Comparison of ENCODE assay signal across 25 cellular contexts in genomic region chr16:71185366-71185765, GRCh38. TPM values are rescaled to one million over a fixed set of nuclear protein-coding genes. Genes with fewer than 3 reads are reported as not detected.
"Had no signal": no experiment of that assay in that cellular context is flagged by ENCODE, and none has a peak within 500 bp of the region (broad histone marks: within the 10 kb centered on the region; RNA-seq: fewer than 3 reads in every experiment).

No MANE protein-coding gene starts in this region.

- H3K36me3 Mint-ChIP-seq: activated naive CD8-positive, alpha-beta T cell treated with anti-CD3 and anti-CD28 coated beads, Interleukin-2, amount 10 ng/mL, durations not matched to agents 7 days and 5 days had no signal

- H3K27me3 ChIP-seq: cardiac muscle cell, left lung, upper lobe of left lung had no signal

- H3K27me3 Mint-ChIP-seq: progenitor cell of endocrine pancreas had no signal

- ATAC-seq: activated T-cell treated with anti-CD3 and anti-CD28 coated beads, Interleukin-2, amount 50 U/mL, for 72 hours; left lung; natural killer cell treated with Interleukin-12 subunit alpha and Interleukin-12 subunit beta and Interleukin-15 and Interleukin-18, amount 100 ng/mL, for 72 hours; right cardiac atrium; stimulated activated naive CD8-positive, alpha-beta T cell treated with anti-CD3 and anti-CD28 coated beads, Interleukin-15, Interleukin-2, amounts not matched to agents 100 U/mL and 50 U/mL, for 24 hours; WTC11 had no signal

- H3K36me3 ChIP-seq: cardiac muscle cell, left lung, upper lobe of left lung had no signal

- H3K4me1 ChIP-seq: left lung, upper lobe of left lung had no signal

- H3K27ac ChIP-seq: cardiac muscle cell, left lung, upper lobe of left lung had no signal

- DNase-seq: activated effector memory CD4-positive, alpha-beta T cell treated with Interleukin-2 at 50 U/mL for 16 hours; activated naive CD4-positive, alpha-beta T cell treated with anti-CD3 and anti-CD28 coated beads for 36 hours; activated naive CD8-positive, alpha-beta T cell treated with anti-CD3 and anti-CD28 coated beads, Interleukin-2, amount 10 ng/mL, durations not matched to agents 7 days and 5 days; activated T-cell treated with anti-CD3 and anti-CD28 coated beads, Interleukin-2, amount 50 U/mL, for 72 hours; amniotic stem cell; effector CD4-positive, alpha-beta T cell; foreskin fibroblast; kidney; left lung; midbrain; right cardiac atrium; stimulated activated CD4-positive, alpha-beta T cell treated with anti-CD3 and anti-CD28 coated beads, Interleukin-12 subunit alpha, Interleukin-12 subunit beta, amount 100 ng/mL, for 4 hours; stimulated activated CD4-positive, alpha-beta T cell treated with anti-CD3 and anti-CD28 coated beads, Interleukin-4, amount 100 ng/mL, for 4 hours; stimulated activated naive CD8-positive, alpha-beta T cell treated with anti-CD3 and anti-CD28 coated beads, Interleukin-15, Interleukin-2, amounts not matched to agents 100 U/mL and 50 U/mL, for 24 hours; upper lobe of left lung had no signal

- H3K9me3 Mint-ChIP-seq: activated naive CD4-positive, alpha-beta T cell treated with anti-CD3 and anti-CD28 coated beads for 36 hours; natural killer cell treated with Interleukin-12 subunit alpha and Interleukin-12 subunit beta and Interleukin-15 and Interleukin-18, amount 100 ng/mL, for 72 hours had no signal

- H3K4me3 ChIP-seq: cardiac muscle cell, left lung, upper lobe of left lung had no signal

- H3K4me3 Mint-ChIP-seq: activated naive CD4-positive, alpha-beta T cell treated with anti-CD3 and anti-CD28 coated beads for 36 hours; activated naive CD8-positive, alpha-beta T cell treated with anti-CD3 and anti-CD28 coated beads, Interleukin-2, amount 10 ng/mL, durations not matched to agents 7 days and 5 days; activated T-cell treated with anti-CD3 and anti-CD28 coated beads, Interleukin-2, amount 50 U/mL, for 72 hours; dendritic cell treated with granulocyte-macrophage colony-stimulating factor and Interleukin-4, amounts not matched to agents 40 ng/mL and 50 ng/mL, for 4 days; natural killer cell treated with Interleukin-12 subunit alpha and Interleukin-12 subunit beta and Interleukin-15 and Interleukin-18, amount 100 ng/mL, for 72 hours; WTC11 had no signal

- H3K4me1 Mint-ChIP-seq: activated naive CD8-positive, alpha-beta T cell treated with anti-CD3 and anti-CD28 coated beads, Interleukin-2, amount 10 ng/mL, durations not matched to agents 7 days and 5 days; WTC11 had no signal

RNA-seq across cellular contexts. Expression of gene HYDIN, which starts 45.2 kb away (rescaled TPM):
- total RNA-seq: activated naive CD4-positive, alpha-beta T cell treated with anti-CD3 and anti-CD28 coated beads for 36 hours; activated naive CD8-positive, alpha-beta T cell treated with anti-CD3 and anti-CD28 coated beads, Interleukin-2, amount 10 ng/mL, durations not matched to agents 7 days and 5 days; chondrocyte; glomerular endothelial cell; lung microvascular endothelial cell; natural killer cell treated with Interleukin-12 subunit alpha and Interleukin-12 subunit beta and Interleukin-15 and Interleukin-18, amount 100 ng/mL, for 72 hours; osteocyte; T-helper 2 cell treated with Interferon-gamma antibody and Interleukin-4, amounts not matched to agents 100 ng/mL and 5 ng/mL, for 36 hours had no signal
